8 cellular contexts compared by ENCODE assay signal in genomic region chr9:137445275-137445807, GRCh38. TPM values are rescaled to one million over a fixed set of nuclear protein-coding genes. Genes with fewer than 3 reads are reported as not detected.
DNase-seq lines count a peak whose midpoint lies in the region; ATAC-seq, FAIRE-seq and TF ChIP-seq lines count a peak whose summit lies in the region.

No MANE protein-coding gene starts in this region.

- H3K4me1 ChIP-seq in HEK293 (ENCODE audit: control insufficient read depth, insufficient read depth, low read length) (no peaks in the 10 kb centered on the region), liver (ENCODE audit: control insufficient read depth in 4 of 4, insufficient read depth in 4 of 4, low read length in 3 of 4) (peaks cover 4 to 14% (median 12%) of the 10 kb centered on the region in 4 donors)

- no peak overlapping the region for H3K9ac ChIP-seq in liver (ENCODE audit: low read depth in 1 of 2, low read length in 2 of 2)

- TF ChIP-seq RAD21 in liver (IDR thresholded peaks at IDR 0.05): peak; percentile 81 to 87

- H3K27me3 ChIP-seq in liver (ENCODE audit: control insufficient read depth in 4 of 4, insufficient read depth in 4 of 4, low read length in 3 of 4): no peaks in the 10 kb centered on the region

- no peak overlapping the region for H3K4me3 ChIP-seq in HEK293 (ENCODE audit: low read depth, low read length)
- no peak overlapping the region for H3K4me3 ChIP-seq in liver (ENCODE audit: low read depth in 1 of 3, low read length in 3 of 3)

- H3K27ac ChIP-seq in HEK293 (ENCODE audit: extremely low read depth, low read depth, low read length): no peak overlapping the region
- H3K27ac ChIP-seq in liver (ENCODE audit: low read depth in 1 of 2, low read length in 2 of 2): no peak overlapping the region

- CTCF ChIA-PET in HEK293 (lab: Yijun Ruan, JAX): interaction anchor here (0.6 to 4.2 kb wide), 24 partner anchors 8 to 1544 kb away, joined by 3 to 19 read pairs (median 4); partner anchors contain the start of genes EXD3 and NOXA1

- FAIRE-seq in D721Med (lab: Jason Lieb, UNC): no peak

- peaks cover 0 to 18% of the 10 kb centered on the region in 2 experiments; a peak in 2 of 3 replicates for H3K36me3 ChIP-seq in HEK293 (ENCODE audit: control insufficient read depth in 2 of 2, insufficient read depth in 1 of 2, low read length in 2 of 2)
- peaks cover 0 to 4% (median 2%) of the 10 kb centered on the region in 4 donors for H3K36me3 ChIP-seq in liver (ENCODE audit: control insufficient read depth in 4 of 4, insufficient read depth in 3 of 4, low read depth in 1 of 4, low read length in 3 of 4)

- TF ChIP-seq CTCF in D721Med (IDR thresholded peaks at IDR 0.05; ENCODE audit: insufficient read depth, missing control alignments): peak; percentile 72
- peak; percentile 85 for TF ChIP-seq CTCF in HEK293 (tag by site-specific recombination; IDR thresholded peaks at IDR 0.05)
- TF ChIP-seq CTCF in liver (IDR thresholded peaks at IDR 0.05; ENCODE audit: low read depth, low read length, missing input control): peak; percentile 82

- WGBS in liver: 11% methylated on average over 14 of the region's 14 CpGs

- POLR2A ChIA-PET in HEK293 (lab: Yijun Ruan, JAX): interaction anchor here (0.6 to 1.7 kb wide), 4 partner anchors 14 to 203 kb away, joined by 3 to 4 read pairs (median 4); partner anchors contain the start of genes EXD3, NOXA1 and NSMF

- ATAC-seq in HG03457 (IDR thresholded peaks at IDR 0.05; ENCODE audit: unreplicated experiment): no peak

- H3K9me3 ChIP-seq in HEK293 (ENCODE audit: control insufficient read depth, insufficient read depth, low read depth, low read length): no peaks in the 10 kb centered on the region
- H3K9me3 ChIP-seq in liver (ENCODE audit: control insufficient read depth in 4 of 4, low read length in 3 of 4): no peaks in the 10 kb centered on the region

- DNase-seq in D721Med (ENCODE audit: insufficient read length, low spot score) (peak; percentile 68), NCI-H2171 treated with DMSO at 0.1 percent for 48 hours (lab: John Stamatoyannopoulos, UW) (peak; percentile 86), cerebellum (ENCODE audit: low spot score) (peak; percentile 65)
- DNase-seq in activated CD4-positive, alpha-beta T cell treated with anti-CD3 and anti-CD28 coated beads for 1 hour: peak; percentile 75
- peak; percentile 70 to 80 (median 76) for DNase-seq in stimulated activated CD4-positive, alpha-beta T cell treated with anti-CD3 and anti-CD28 coated beads, TNF-alpha, amount 100 ng/mL, for 4 hours (ENCODE audit: low read depth in 3 of 3)

TF ChIP-seq in HEK293, 187 proteins besides CTCF, POLR2A, EP300 and RAD21 (continues in another document):
- TF ChIP-seq KLF8 (tag by site-specific recombination; IDR thresholded peaks at IDR 0.05): peak; percentile 55
- TF ChIP-seq MEIS1 (CRISPR knock-in tag; IDR thresholded peaks at IDR 0.05; ENCODE audit: borderline replicate concordance): no peak
- TF ChIP-seq WT1 (tag by site-specific recombination; IDR thresholded peaks at IDR 0.05): no peak
- no peak for TF ChIP-seq ZSCAN16 (tag by site-specific recombination; IDR thresholded peaks at IDR 0.05)
- TF ChIP-seq ZNF510 (tag by site-specific recombination; IDR thresholded peaks at IDR 0.05; ENCODE audit: insufficient replicate concordance): no peak
- peak; percentile 62 for TF ChIP-seq ZNF654 (tag by site-specific recombination; IDR thresholded peaks at IDR 0.05; ENCODE audit: low read depth)
- TF ChIP-seq ZNF785 (tag by site-specific recombination; IDR thresholded peaks at IDR 0.05): no peak
- TF ChIP-seq MZF1 (tag by site-specific recombination; IDR thresholded peaks at IDR 0.05; ENCODE audit: borderline replicate concordance): no peak
- no peak for TF ChIP-seq ZSCAN4 (tag by site-specific recombination; IDR thresholded peaks at IDR 0.05)
- 0 out of 2 replicates have a peak, but pooled peaks have one; percentile 28 for TF ChIP-seq BCL11B (tag by site-specific recombination; IDR thresholded peaks at IDR 0.05; ENCODE audit: low read depth)
- peak; percentile 23; the same call in 1 of the 2 replicates for TF ChIP-seq PRDM4 (tag by site-specific recombination; IDR thresholded peaks at IDR 0.05)
- no peak for TF ChIP-seq ZNF768 (tag by site-specific recombination; IDR thresholded peaks at IDR 0.05)

TF ChIP-seq in liver, 16 proteins besides CTCF, POLR2A, EP300 and RAD21:
- peak; percentile 36 to 48 for TF ChIP-seq JUND (IDR thresholded peaks at IDR 0.05)
- no peak for TF ChIP-seq HNF4A (conservative IDR thresholded peaks at IDR 0.05)
- TF ChIP-seq NR2F2 (IDR thresholded peaks at IDR 0.05): peak; percentile 10

RNA-seq across cellular contexts. Expression of gene ENTPD8, which starts 4.2 kb away (rescaled TPM):
- total RNA-seq in cerebellum (0.09 TPM), liver (1 to 10 TPM; 1.6 to 4.7 TPM)
- polyA plus RNA-seq in liver: 1 to 10 TPM; 5.1 to 6.2 TPM

RNA-seq across cellular contexts. Expression of gene NSMF, which starts 13.8 kb away (rescaled TPM):
- 26.7 TPM for total RNA-seq in cerebellum
- 10 to 100 TPM in 1 of 2 donors, 1 to 10 TPM in 1; 1.7 to 12.9 TPM for total RNA-seq in liver
- polyA plus RNA-seq in liver: 10 to 100 TPM in 1 of 2 donors, 1 to 10 TPM in 1; 4.6 to 13.5 TPM

RNA-seq across cellular contexts. Expression of gene NOXA1, which starts 22.1 kb away (rescaled TPM):
- total RNA-seq in cerebellum (1.5 TPM), liver (1 to 10 TPM; 1.3 to 2.4 TPM)
- 1 to 10 TPM; 2.4 to 3.6 TPM for polyA plus RNA-seq in liver

RNA-seq across cellular contexts. Expression of gene EXD3, which starts 22.4 kb away (rescaled TPM):
- 15.2 TPM for total RNA-seq in cerebellum
- total RNA-seq in liver: 1 to 10 TPM; 2.5 to 6.7 TPM
- 1 to 10 TPM; 3.6 to 3.7 TPM for polyA plus RNA-seq in liver
